Comparison of ENCODE assay signal across 10 cellular contexts in genomic region chr11:122556605-122557004, GRCh38.
DNase-seq lines count a peak whose midpoint lies in the region; ATAC-seq lines count a peak whose summit lies in the region.
"Had no signal": no experiment of that assay in that cellular context is flagged by ENCODE, and none has a peak within 500 bp of the region (broad histone marks: within the 10 kb centered on the region; RNA-seq: fewer than 3 reads in every experiment).

No MANE protein-coding gene starts in this region.

- peaks cover 6% of the 10 kb centered on the region for H3K27me3 ChIP-seq in iPS-18a (ENCODE audit: control insufficient read depth, insufficient read depth, low read length)

- peak overlapping the region; percentile 42 for H3K9ac ChIP-seq in iPS-18a (ENCODE audit: low read length)

- H3K27ac Mint-ChIP-seq in activated T-cell treated with anti-CD3 and anti-CD28 coated beads, Interleukin-2, amount 50 U/mL, for 72 hours: no peak overlapping the region

- ATAC-seq in activated T-cell treated with anti-CD3 and anti-CD28 coated beads, Interleukin-2, amount 50 U/mL, for 72 hours (replicated peaks in 1 of 2): peak; percentile 69 to 98
- ATAC-seq in HG03520 (IDR thresholded peaks at IDR 0.05; ENCODE audit: unreplicated experiment): no peak
- ATAC-seq: naive thymus-derived CD4-positive, alpha-beta T cell had no signal

- no peaks in the 10 kb centered on the region for H3K4me1 Mint-ChIP-seq in activated T-cell treated with anti-CD3 and anti-CD28 coated beads, Interleukin-2, amount 50 U/mL, for 72 hours (ENCODE audit: low read depth)

- H3K36me3 ChIP-seq in iPS-18a (ENCODE audit: control insufficient read depth, low read depth, low read length): no peaks in the 10 kb centered on the region

- H3K4me3 ChIP-seq in iPS-18a (ENCODE audit: low read length): peak overlapping the region; percentile 54

- no peaks in the 10 kb centered on the region for H3K36me3 Mint-ChIP-seq in activated T-cell treated with anti-CD3 and anti-CD28 coated beads, Interleukin-2, amount 50 U/mL, for 72 hours (ENCODE audit: insufficient read depth in 2 of 2)

- peak overlapping the region; percentile 40 to 56 for H3K4me3 Mint-ChIP-seq in activated T-cell treated with anti-CD3 and anti-CD28 coated beads, Interleukin-2, amount 50 U/mL, for 72 hours

- DNase-seq in NCI-H82 (lab: John Stamatoyannopoulos, UW): peak; percentile 21
- no peak for DNase-seq in NCI-H82 treated with DMSO at 0.1 percent for 48 hours (lab: John Stamatoyannopoulos, UW; ENCODE audit: unreplicated experiment)
- DNase-seq in activated T-cell treated with anti-CD3 and anti-CD28 coated beads, Interleukin-2, amount 50 U/mL, for 72 hours: peak; percentile 25 to 64
- DNase-seq in stimulated activated CD8-positive, alpha-beta memory T cell treated with anti-CD3 and anti-CD28 coated beads, Interleukin-4, amount 100 ng/mL, for 48 hours: peak; percentile 35
- no peak for DNase-seq in pons (ENCODE audit: low spot score)
- no peak for DNase-seq in midbrain (lab: John Stamatoyannopoulos, UW)
- DNase-seq: ACHN had no signal

- H3K9me3 ChIP-seq in iPS-18a (ENCODE audit: control insufficient read depth, low read depth, low read length): no peaks in the 10 kb centered on the region

- peaks cover 28% of the 10 kb centered on the region for H3K27me3 Mint-ChIP-seq in activated T-cell treated with anti-CD3 and anti-CD28 coated beads, Interleukin-2, amount 50 U/mL, for 72 hours (ENCODE audit: low read depth)

- H3K4me1 ChIP-seq in iPS-18a (ENCODE audit: control insufficient read depth, low read depth, low read length): peaks cover 6% of the 10 kb centered on the region

- H3K27ac ChIP-seq in iPS-18a (ENCODE audit: low read length): no peak overlapping the region

- no peaks in the 10 kb centered on the region for H3K9me3 Mint-ChIP-seq in activated T-cell treated with anti-CD3 and anti-CD28 coated beads, Interleukin-2, amount 50 U/mL, for 72 hours

Comparison
In these comparisons a context has a peak if more than half of its experiments do, and no peak if none do; other contexts are left out.
1. DNase-seq: peak in NCI-H82 (single experiment), activated T-cell treated with anti-CD3 and anti-CD28 coated beads, Interleukin-2, amount 50 U/mL, for 72 hours (2 of 2) and stimulated activated CD8-positive, alpha-beta memory T cell treated with anti-CD3 and anti-CD28 coated beads, Interleukin-4, amount 100 ng/mL, for 48 hours (single experiment); none in NCI-H82 treated with DMSO at 0.1 percent for 48 hours (single experiment), pons (single experiment) and midbrain (single experiment).